14 cellular contexts compared by ENCODE assay signal in genomic region chr2:62200291-62200841, GRCh38. TPM values are rescaled to one million over a fixed set of nuclear protein-coding genes. Genes with fewer than 3 reads are reported as not detected.
DNase-seq lines count a peak whose midpoint lies in the region; ATAC-seq and TF ChIP-seq lines count a peak whose summit lies in the region.
"Had no signal": no experiment of that assay in that cellular context is flagged by ENCODE, and none has a peak within 500 bp of the region (broad histone marks: within the 10 kb centered on the region; RNA-seq: fewer than 3 reads in every experiment).

No MANE protein-coding gene starts in this region.

- peak overlapping the region; percentile 52 to 98 (median 87) for H3K27ac Mint-ChIP-seq in CD8-positive, alpha-beta memory T cell
- no peak overlapping the region for H3K27ac Mint-ChIP-seq in GM23338
- H3K27ac Mint-ChIP-seq in activated CD8-positive, alpha-beta T cell treated with anti-CD3 and anti-CD28 coated beads for 36 hours = peak overlapping the region; percentile 96
- H3K27ac Mint-ChIP-seq in naive thymus-derived CD4-positive, alpha-beta T cell = peak overlapping the region; percentile 57 to 95 (median 89)
- H3K27ac Mint-ChIP-seq: nephron had no signal

- 0 out of 2 replicates have a peak, but pooled peaks cover 3% of the 10 kb centered on the region for H3K9me2 ChIP-seq in GM23338 (ENCODE audit: insufficient read depth)

- peaks cover 64% of the 10 kb centered on the region for H3K4me1 ChIP-seq in CD8-positive, alpha-beta memory T cell (ENCODE audit: insufficient read depth, low read length)
- peaks cover 62% of the 10 kb centered on the region for H3K4me1 ChIP-seq in GM23338 (ENCODE audit: insufficient read depth)
- H3K4me1 ChIP-seq in naive thymus-derived CD4-positive, alpha-beta T cell (ENCODE audit: control insufficient read depth in 2 of 2, insufficient read depth in 2 of 2, low read length in 2 of 2) = peaks cover 46 to 61% of the 10 kb centered on the region in 2 donors

- H3K4me3 Mint-ChIP-seq in CD8-positive, alpha-beta memory T cell = peak overlapping the region; percentile 72 to 95 (median 91)
- no peak overlapping the region for H3K4me3 Mint-ChIP-seq in GM23338
- peak overlapping the region; percentile 96 for H3K4me3 Mint-ChIP-seq in activated CD8-positive, alpha-beta T cell treated with anti-CD3 and anti-CD28 coated beads for 36 hours
- H3K4me3 Mint-ChIP-seq in naive thymus-derived CD4-positive, alpha-beta T cell = peak overlapping the region; percentile 43 to 92 (median 80)

- H3K27me3 Mint-ChIP-seq in CD8-positive, alpha-beta memory T cell = no peaks in the 10 kb centered on the region
- peaks cover 10% of the 10 kb centered on the region for H3K27me3 Mint-ChIP-seq in GM23338 (ENCODE audit: insufficient read depth, low read depth, poor library complexity)
- H3K27me3 Mint-ChIP-seq in activated CD8-positive, alpha-beta T cell treated with anti-CD3 and anti-CD28 coated beads for 36 hours = no peaks in the 10 kb centered on the region
- H3K27me3 Mint-ChIP-seq in naive thymus-derived CD4-positive, alpha-beta T cell = no peaks in the 10 kb centered on the region

- H3K36me3 Mint-ChIP-seq in CD8-positive, alpha-beta memory T cell = peaks cover 0 to 18% (median 0%) of the 10 kb centered on the region in 3 donors
- no peaks in the 10 kb centered on the region for H3K36me3 Mint-ChIP-seq in GM23338 (ENCODE audit: low read depth)
- peaks cover 54% of the 10 kb centered on the region for H3K36me3 Mint-ChIP-seq in activated CD8-positive, alpha-beta T cell treated with anti-CD3 and anti-CD28 coated beads for 36 hours (ENCODE audit: low read depth)
- peaks cover 0 to 21% (median 3%) of the 10 kb centered on the region in 5 donors for H3K36me3 Mint-ChIP-seq in naive thymus-derived CD4-positive, alpha-beta T cell

- peaks cover 76 to 77% (median 77%) of the 10 kb centered on the region in 3 donors for H3K4me1 Mint-ChIP-seq in CD8-positive, alpha-beta memory T cell
- peaks cover 65% of the 10 kb centered on the region for H3K4me1 Mint-ChIP-seq in GM23338
- peaks cover 65% of the 10 kb centered on the region for H3K4me1 Mint-ChIP-seq in activated CD8-positive, alpha-beta T cell treated with anti-CD3 and anti-CD28 coated beads for 36 hours (ENCODE audit: low read depth)
- peaks cover 62 to 82% (median 75%) of the 10 kb centered on the region in 7 donors for H3K4me1 Mint-ChIP-seq in naive thymus-derived CD4-positive, alpha-beta T cell

- H3K79me2 ChIP-seq in GM23338 (replicated peaks; ENCODE audit: insufficient read depth) = peaks cover 91% of the 10 kb centered on the region

- CTCF ChIA-PET in CD8-positive, alpha-beta memory T cell (lab: Charles Lee) = interaction anchor here (1.1 to 1.7 kb wide), 7 partner anchors 9 to 211 kb away, joined by 3 to 9 read pairs (median 5); no protein-coding TSS in a partner anchor
- CTCF ChIA-PET in activated CD8-positive, alpha-beta T cell treated with anti-CD3 and anti-CD28 coated beads for 36 hours (lab: Charles Lee) = interaction anchor here (0.7 to 3.4 kb wide), 7 partner anchors 10 to 211 kb away, joined by 3 to 12 read pairs (median 5); no protein-coding TSS in a partner anchor
- CTCF ChIA-PET in naive thymus-derived CD4-positive, alpha-beta T cell (lab: Charles Lee) = no interaction called here

- no peaks in the 10 kb centered on the region for H3K27me3 ChIP-seq in CD8-positive, alpha-beta memory T cell (ENCODE audit: insufficient read depth, low read length, poor library complexity, severe bottlenecking)
- no peaks in the 10 kb centered on the region for H3K27me3 ChIP-seq in GM23338 (ENCODE audit: insufficient read depth)
- no peaks in the 10 kb centered on the region for H3K27me3 ChIP-seq in naive thymus-derived CD4-positive, alpha-beta T cell (ENCODE audit: control insufficient read depth in 2 of 2, insufficient read depth in 2 of 2, low read length in 2 of 2)
- H3K27me3 ChIP-seq: cardiac muscle cell, right lobe of liver had no signal

- H3K9me3 Mint-ChIP-seq in CD8-positive, alpha-beta memory T cell = no peaks in the 10 kb centered on the region
- no peaks in the 10 kb centered on the region for H3K9me3 Mint-ChIP-seq in GM23338
- no peaks in the 10 kb centered on the region for H3K9me3 Mint-ChIP-seq in activated CD8-positive, alpha-beta T cell treated with anti-CD3 and anti-CD28 coated beads for 36 hours
- no peaks in the 10 kb centered on the region for H3K9me3 Mint-ChIP-seq in naive thymus-derived CD4-positive, alpha-beta T cell
- H3K9me3 Mint-ChIP-seq: nephron had no signal

- H3K4me2 ChIP-seq in GM23338 = peak overlapping the region; percentile 37; the same call in 1 of the 2 replicates

- intact Hi-C loops in activated CD8-positive, alpha-beta T cell treated with anti-CD3 and anti-CD28 coated beads for 36 hours (cut with micrococcal nuclease) = loop anchor here (2.0 kb wide), 1 partner anchor 104 kb away; no protein-coding TSS in a partner anchor
- intact Hi-C loops in naive thymus-derived CD4-positive, alpha-beta T cell (cut with micrococcal nuclease) = loop anchor here in 1 of 2 donors (2.0 kb wide), 1 partner anchor 20 kb away; no protein-coding TSS in a partner anchor
- intact Hi-C loops in cardiac septum (cut with DNase I) = no loop called here

- POLR2A ChIA-PET in CD8-positive, alpha-beta memory T cell (lab: Charles Lee) = interaction anchor here (0.7 to 1.3 kb wide), 3 partner anchors 9 to 19 kb away, joined by 3 to 5 read pairs (median 3); no protein-coding TSS in a partner anchor
- POLR2A ChIA-PET in activated CD8-positive, alpha-beta T cell treated with anti-CD3 and anti-CD28 coated beads for 36 hours (lab: Charles Lee) = interaction anchor here (0.9 to 9.3 kb wide), 8 partner anchors 10 to 344 kb away, joined by 3 to 112 read pairs (median 4); no protein-coding TSS in a partner anchor
- POLR2A ChIA-PET in naive thymus-derived CD4-positive, alpha-beta T cell (lab: Charles Lee) = interaction anchor here (0.6 to 2.1 kb wide), 3 partner anchors 10 to 58 kb away, joined by 3 to 8 read pairs (median 5); no protein-coding TSS in a partner anchor

- DNase-seq in CD8-positive, alpha-beta memory T cell = peak in 2 of 5 donors; percentile 49 to 66
- DNase-seq in GM23338 (ENCODE audit: low spot score) = no peak
- DNase-seq in activated CD8-positive, alpha-beta T cell treated with anti-CD3 and anti-CD28 coated beads for 36 hours = peak; percentile 59
- peak in 7 of 9 donors; percentile 27 to 59 (median 45) for DNase-seq in naive thymus-derived CD4-positive, alpha-beta T cell
- no peak for DNase-seq in cardiac septum (ENCODE audit: low spot score)
- no peak for DNase-seq in hepatic stellate cell (ENCODE audit: low spot score)
- DNase-seq: Caco-2; NCI-H2029; right lobe of liver; SHP77 treated with DMSO at 0.1 percent for 48 hours; stimulated activated CD4-positive, alpha-beta T cell treated with anti-CD3 and anti-CD28 coated beads, Interleukin-4, amount 100 ng/mL, for 4 hours had no signal

- peak overlapping the region; percentile 33 for H3K4me3 ChIP-seq in CD8-positive, alpha-beta memory T cell (ENCODE audit: low read length)
- H3K4me3 ChIP-seq in GM23338 = 0 out of 2 replicates have a peak overlapping the region, but pooled peaks have one; percentile 99
- H3K4me3 ChIP-seq in naive thymus-derived CD4-positive, alpha-beta T cell (ENCODE audit: low read length) = peak overlapping the region; percentile 10
- H3K4me3 ChIP-seq: cardiac muscle cell, right lobe of liver had no signal

- TF ChIP-seq CTCF in GM23338 (conservative IDR thresholded peaks at IDR 0.05; ENCODE audit: low read depth in 2 of 2) = no peak
- TF ChIP-seq CTCF in activated CD8-positive, alpha-beta T cell treated with anti-CD3 and anti-CD28 coated beads for 36 hours (IDR thresholded peaks at IDR 0.05) = no peak

- peaks cover 68% of the 10 kb centered on the region for H4K20me1 ChIP-seq in GM23338 (replicated peaks; ENCODE audit: insufficient read depth)

- no peak overlapping the region for H3K27ac ChIP-seq in CD8-positive, alpha-beta memory T cell (ENCODE audit: low read depth, low read length)
- H3K27ac ChIP-seq in GM23338 (ENCODE audit: low read depth) = no peak overlapping the region
- peak overlapping the region; percentile 41 for H3K27ac ChIP-seq in naive thymus-derived CD4-positive, alpha-beta T cell (ENCODE audit: low read depth, low read length)
- H3K27ac ChIP-seq: cardiac muscle cell, right lobe of liver had no signal

- peaks cover 6% of the 10 kb centered on the region; the same call in 1 of the 2 replicates for H3F3A ChIP-seq in GM23338 (replicated peaks; ENCODE audit: low read depth)

- no peaks in the 10 kb centered on the region for H3K36me3 ChIP-seq in CD8-positive, alpha-beta memory T cell (ENCODE audit: insufficient read depth, low read length)
- no peaks in the 10 kb centered on the region for H3K36me3 ChIP-seq in GM23338 (ENCODE audit: insufficient read depth)
- peaks cover 0 to 10% (median 0%) of the 10 kb centered on the region in 3 experiments for H3K36me3 ChIP-seq in naive thymus-derived CD4-positive, alpha-beta T cell (ENCODE audit: control insufficient read depth in 2 of 3, insufficient read depth in 3 of 3, low read length in 3 of 3)
- H3K36me3 ChIP-seq: cardiac muscle cell, right lobe of liver had no signal

- no peak overlapping the region for H2AFZ ChIP-seq in GM23338

- H3K9me3 ChIP-seq in CD8-positive, alpha-beta memory T cell (ENCODE audit: low read length) = no peaks in the 10 kb centered on the region
- H3K9me3 ChIP-seq in naive thymus-derived CD4-positive, alpha-beta T cell (ENCODE audit: control insufficient read depth in 2 of 3, low read length in 3 of 3) = no peaks in the 10 kb centered on the region
- H3K9me3 ChIP-seq: Caco-2, right lobe of liver had no signal

- ATAC-seq in GM23338 (no peak), HG03139 (IDR thresholded peaks at IDR 0.05; ENCODE audit: unreplicated experiment) (no peak)
- peak; percentile 15 for ATAC-seq in activated CD8-positive, alpha-beta T cell treated with anti-CD3 and anti-CD28 coated beads for 36 hours
- peak; percentile 30 for ATAC-seq in naive thymus-derived CD4-positive, alpha-beta T cell
- ATAC-seq: right lobe of liver had no signal

TF ChIP-seq in GM23338, 12 proteins besides CTCF, POLR2A, EP300 and RAD21 (continues in another document):
- no peak for TF ChIP-seq JUNB (IDR thresholded peaks at IDR 0.05; ENCODE audit: unreplicated experiment)
- TF ChIP-seq ZNF331 (CRISPR knock-in tag; IDR thresholded peaks at IDR 0.05; ENCODE audit: low read depth) = no peak

RNA-seq across cellular contexts. Expression of gene B3GNT2, which starts 4.5 kb away (rescaled TPM):
- total RNA-seq in CD8-positive, alpha-beta memory T cell = 10 to 100 TPM; 30.1 to 30.9 TPM
- 62.1 TPM for polyA plus RNA-seq in CD8-positive, alpha-beta memory T cell
- 70.4 and 73.1 TPM in 2 replicates for total RNA-seq in GM23338 (2014; rRNA removed; shearing (Covaris generic))
- polyA plus RNA-seq in GM23338 (2016; fragmentation: Nextera tagmentation; extraction: Ambion mirVana) = 32.3 and 35.5 TPM in 2 replicates
- 10 to 100 TPM; 44.3 to 45.5 TPM for total RNA-seq in activated CD8-positive, alpha-beta T cell treated with anti-CD3 and anti-CD28 coated beads for 36 hours
- 10 to 100 TPM; 16.9 to 37.0 (median 34.7) TPM for total RNA-seq in naive thymus-derived CD4-positive, alpha-beta T cell
- 10 to 100 TPM; 16.3 to 20.3 TPM for polyA plus RNA-seq in naive thymus-derived CD4-positive, alpha-beta T cell
- 31.2 TPM for total RNA-seq in cardiac septum

Comparison
In these comparisons a context has a peak if more than half of its experiments do, and no peak if none do; other contexts are left out.
1. DNase-seq: peak in activated CD8-positive, alpha-beta T cell treated with anti-CD3 and anti-CD28 coated beads for 36 hours (single experiment) and naive thymus-derived CD4-positive, alpha-beta T cell (7 of 9); none in GM23338 (single experiment), cardiac septum (single experiment) and hepatic stellate cell (single experiment).
2. H3K4me3 ChIP-seq: peak in every context shown above with its lines; median percentile 99 in GM23338; 33 in CD8-positive, alpha-beta memory T cell; 10 in naive thymus-derived CD4-positive, alpha-beta T cell.
3. ATAC-seq: peak in activated CD8-positive, alpha-beta T cell treated with anti-CD3 and anti-CD28 coated beads for 36 hours (single experiment) and naive thymus-derived CD4-positive, alpha-beta T cell (single experiment); none in GM23338 (single experiment) and HG03139 (single experiment).